In genomic region chr10:30553625-30554442, GRCh38 we compare ENCODE assay signal across 8 cellular contexts.
DNase-seq lines count a peak whose midpoint lies in the region; ATAC-seq and TF ChIP-seq lines count a peak whose summit lies in the region.

No MANE protein-coding gene starts in this region.

- CTCF ChIA-PET in activated B cell treated with CpG ODN at 0.5 μM for 24 hours (lab: Charles Lee): interaction anchor here (0.7 to 2.1 kb wide), 4 partner anchors 37 to 195 kb away, joined by 3 to 6 read pairs (median 4); no protein-coding TSS in a partner anchor

- ATAC-seq in activated B cell treated with CpG ODN at 0.5 μM for 24 hours (ENCODE audit: low read depth) (no peak), sciatic nerve (peak; percentile 98)

- DNase-seq in GM03348 (ENCODE audit: low spot score) (peak; percentile 88), activated B cell treated with CpG ODN at 0.5 μM for 24 hours (no peak), hepatic stellate cell (ENCODE audit: low spot score) (peak; percentile 62), sciatic nerve (ENCODE audit: low spot score) (peak; percentile 84), SIG-M5 (lab: John Stamatoyannopoulos, UW) (no peak), NCI-H2081 (lab: John Stamatoyannopoulos, UW) (no peak), SKM-1 treated with dmso at 0.1 percent for 144 hours (lab: John Stamatoyannopoulos, UW; ENCODE audit: unreplicated experiment) (no peak), A172 (ENCODE audit: low spot score) (no peak)

- H3K4me3 Mint-ChIP-seq in activated B cell treated with CpG ODN at 0.5 μM for 24 hours: no peak overlapping the region

- intact Hi-C loops in activated B cell treated with CpG ODN at 0.5 μM for 24 hours (cut with micrococcal nuclease): no loop called here
- intact Hi-C loops in sciatic nerve (cut with DNase I): no loop called here

- H3K27me3 Mint-ChIP-seq in activated B cell treated with CpG ODN at 0.5 μM for 24 hours: no peaks in the 10 kb centered on the region

- peaks cover 4% of the 10 kb centered on the region for H3K4me1 Mint-ChIP-seq in activated B cell treated with CpG ODN at 0.5 μM for 24 hours

- H3K27ac Mint-ChIP-seq in activated B cell treated with CpG ODN at 0.5 μM for 24 hours: peak overlapping the region; percentile 36

- no peak for TF ChIP-seq CTCF in activated B cell treated with CpG ODN at 0.5 μM for 24 hours (IDR thresholded peaks at IDR 0.05)

- POLR2A ChIA-PET in activated B cell treated with CpG ODN at 0.5 μM for 24 hours (lab: Charles Lee): no interaction called here

- H3K36me3 Mint-ChIP-seq in activated B cell treated with CpG ODN at 0.5 μM for 24 hours (ENCODE audit: low read depth): no peaks in the 10 kb centered on the region

- no peaks in the 10 kb centered on the region for H3K9me3 Mint-ChIP-seq in activated B cell treated with CpG ODN at 0.5 μM for 24 hours

Comparison
In these comparisons a context has a peak if more than half of its experiments do, and no peak if none do; other contexts are left out.
1. DNase-seq: peak in GM03348 (single experiment), hepatic stellate cell (single experiment) and sciatic nerve (single experiment); none in activated B cell treated with CpG ODN at 0.5 μM for 24 hours (single experiment), SIG-M5 (single experiment), NCI-H2081 (0 of 2), SKM-1 treated with dmso at 0.1 percent for 144 hours (single experiment) and A172 (single experiment).